ENCODE assay signal across 27 cellular contexts in genomic region chr5:172497591-172498255, GRCh38. TPM values are rescaled to one million over a fixed set of nuclear protein-coding genes. Genes with fewer than 3 reads are reported as not detected.
A peak's percentile ranks its signal among the peaks of the same experiment; 100 is the strongest.
DNase-seq lines count a peak whose midpoint lies in the region; ATAC-seq and TF ChIP-seq lines count a peak whose summit lies in the region.
"Had no signal": no experiment of that assay in that cellular context is flagged by ENCODE, and none has a peak within 500 bp of the region (broad histone marks: within the 10 kb centered on the region; RNA-seq: fewer than 3 reads in every experiment).

No MANE protein-coding gene starts in this region.

- H3K9me3 ChIP-seq in lung (ENCODE audit: control insufficient read depth in 2 of 2, insufficient read depth in 1 of 2, low read length in 1 of 2) (peaks cover 0 to 5% of the 10 kb centered on the region in 2 donors), suprapubic skin (no peaks in the 10 kb centered on the region)
- H3K9me3 ChIP-seq: A549, Caco-2, mucosa of descending colon, psoas muscle, SK-N-SH, uterus had no signal

- H3K36me3 ChIP-seq in lung (ENCODE audit: control insufficient read depth in 2 of 2, insufficient read depth in 2 of 2, low read length in 2 of 2) (no peaks in the 10 kb centered on the region), suprapubic skin (no peaks in the 10 kb centered on the region)
- H3K36me3 ChIP-seq: uterus had no signal

- H3K4me1 ChIP-seq in lung (ENCODE audit: control insufficient read depth in 2 of 2, insufficient read depth in 2 of 2, low read length in 2 of 2) (peaks cover 0 to 8% of the 10 kb centered on the region in 2 donors), suprapubic skin (peaks cover 8% of the 10 kb centered on the region)
- H3K4me1 ChIP-seq: A549, Caco-2, psoas muscle had no signal

- H3K4me3 ChIP-seq in lung (no peak overlapping the region), suprapubic skin (no peak overlapping the region)
- H3K4me3 ChIP-seq: A549, hepatocyte, mucosa of descending colon, psoas muscle, skin epidermis, uterus had no signal

- CTCF ChIA-PET in WTC11 (lab: Charles Lee): no interaction called here

- ATAC-seq in central memory CD8-positive, alpha-beta T cell (replicated peaks; ENCODE audit: extremely low read depth, poor library complexity, severe bottlenecking): no peak
- no peak for ATAC-seq in lung (ENCODE audit: insufficient read depth, low FRiP score)
- ATAC-seq in WTC11: no peak
- ATAC-seq: activated CD4-positive, alpha-beta T cell treated with anti-CD3 and anti-CD28 coated beads for 36 hours; T-helper 17 cell had no signal

- peak; percentile 33 for DNase-seq in activated effector memory CD4-positive, alpha-beta T cell treated with anti-CD3 and anti-CD28 coated beads, Interleukin-2, amount 50 U/mL, for 16 hours
- DNase-seq in activated effector memory CD4-positive, alpha-beta T cell treated with Interleukin-2 at 50 U/mL for 16 hours: no peak
- peak; percentile 1 to 4 for DNase-seq in central memory CD8-positive, alpha-beta T cell (ENCODE audit: low spot score in 2 of 2)
- DNase-seq in lung (ENCODE audit: low spot score): peak; percentile 17
- peak; percentile 53 to 54 for DNase-seq in suprapubic skin (ENCODE audit: low spot score in 2 of 2)
- DNase-seq in amygdala (lab: John Stamatoyannopoulos, UW): no peak
- DNase-seq in WTC11 (ENCODE audit: low spot score): no peak
- no peak for DNase-seq in NCI-H82 treated with DMSO at 0.1 percent for 48 hours (lab: John Stamatoyannopoulos, UW; ENCODE audit: unreplicated experiment)
- DNase-seq: activated CD4-positive, alpha-beta T cell treated with anti-CD3 and anti-CD28 coated beads for 36 hours; activated naive CD8-positive, alpha-beta T cell treated with anti-CD3 and anti-CD28 coated beads for 36 hours; Caco-2; DMS79 treated with DMSO at 0.1 percent for 48 hours; effector CD8-positive, alpha-beta T cell; foreskin melanocyte; mucosa of descending colon; NCI-H1436; nephron progenitor cell; stimulated activated CD4-positive, alpha-beta T cell treated with anti-CD3 and anti-CD28 coated beads, Interleukin-2, amount 100 ng/mL, for 24 hours; T-helper 17 cell had no signal

- no peak for TF ChIP-seq EP300 in suprapubic skin (IDR thresholded peaks at IDR 0.05)

- peaks cover 56% of the 10 kb centered on the region for H3K27me3 Mint-ChIP-seq in central memory CD8-positive, alpha-beta T cell
- peaks cover 28% of the 10 kb centered on the region for H3K27me3 Mint-ChIP-seq in WTC11 (ENCODE audit: low read depth)
- H3K27me3 Mint-ChIP-seq: activated CD4-positive, alpha-beta T cell treated with anti-CD3 and anti-CD28 coated beads for 36 hours; activated naive CD8-positive, alpha-beta T cell treated with anti-CD3 and anti-CD28 coated beads for 36 hours had no signal

- peak overlapping the region in 1 of 2 donors; percentile 12 for H3K27ac ChIP-seq in lung (ENCODE audit: low read depth in 1 of 2, low read length in 1 of 2)
- H3K27ac ChIP-seq in suprapubic skin: no peak overlapping the region
- H3K27ac ChIP-seq: A549, hepatocyte, KMS-11 had no signal

- H3K4me3 Mint-ChIP-seq in central memory CD8-positive, alpha-beta T cell: no peak overlapping the region
- no peak overlapping the region for H3K4me3 Mint-ChIP-seq in WTC11
- H3K4me3 Mint-ChIP-seq: activated CD4-positive, alpha-beta T cell treated with anti-CD3 and anti-CD28 coated beads for 36 hours; activated naive CD8-positive, alpha-beta T cell treated with anti-CD3 and anti-CD28 coated beads for 36 hours; nephron progenitor cell; T-helper 17 cell had no signal

- no peak for TF ChIP-seq CTCF in lung (IDR thresholded peaks at IDR 0.05; ENCODE audit: control extremely low read depth, extremely low read depth)
- no peak for TF ChIP-seq CTCF in suprapubic skin (IDR thresholded peaks at IDR 0.05)
- no peak for TF ChIP-seq CTCF in WTC11 (IDR thresholded peaks at IDR 0.05)

- H3K27ac Mint-ChIP-seq in central memory CD8-positive, alpha-beta T cell (ENCODE audit: low read depth): no peak overlapping the region
- no peak overlapping the region for H3K27ac Mint-ChIP-seq in WTC11
- H3K27ac Mint-ChIP-seq: activated CD4-positive, alpha-beta T cell treated with anti-CD3 and anti-CD28 coated beads for 36 hours; activated naive CD8-positive, alpha-beta T cell treated with anti-CD3 and anti-CD28 coated beads for 36 hours; activated T-helper 2 cell treated with anti-CD3 and anti-CD28 coated beads, Interferon-gamma antibody, Interleukin-2, Interleukin-4, amounts not matched to agents 10 μg/mL and 5 μg/mL and 100 μg/mL, durations not matched to agents 14 hours and 24 hours and 36 hours; T-helper 17 cell had no signal

- no peaks in the 10 kb centered on the region for H3K4me1 Mint-ChIP-seq in central memory CD8-positive, alpha-beta T cell
- no peaks in the 10 kb centered on the region for H3K4me1 Mint-ChIP-seq in WTC11
- H3K4me1 Mint-ChIP-seq: activated CD4-positive, alpha-beta T cell treated with anti-CD3 and anti-CD28 coated beads for 36 hours; activated naive CD8-positive, alpha-beta T cell treated with anti-CD3 and anti-CD28 coated beads for 36 hours; T-helper 17 cell had no signal

- no peak for TF ChIP-seq POLR2A in suprapubic skin (IDR thresholded peaks at IDR 0.05)

- H3K27me3 ChIP-seq in lung (ENCODE audit: control insufficient read depth, insufficient read depth): no peaks in the 10 kb centered on the region
- H3K27me3 ChIP-seq in suprapubic skin: no peaks in the 10 kb centered on the region
- H3K27me3 ChIP-seq: hepatocyte, uterus had no signal

- 92 to 95% methylated on average over 14 of the region's 14 CpGs for WGBS in lung, 2 donors
- WGBS in suprapubic skin: 89% methylated on average over 14 of the region's 14 CpGs

- H3K9me3 Mint-ChIP-seq in central memory CD8-positive, alpha-beta T cell: no peaks in the 10 kb centered on the region
- no peaks in the 10 kb centered on the region for H3K9me3 Mint-ChIP-seq in WTC11
- H3K9me3 Mint-ChIP-seq: activated T-helper 2 cell treated with anti-CD3 and anti-CD28 coated beads, Interferon-gamma antibody, Interleukin-2, Interleukin-4, amounts not matched to agents 10 μg/mL and 5 μg/mL and 100 μg/mL, durations not matched to agents 14 hours and 24 hours and 36 hours had no signal

- POLR2A ChIA-PET in WTC11 (lab: Charles Lee): no interaction called here

- no peaks in the 10 kb centered on the region for H3K36me3 Mint-ChIP-seq in central memory CD8-positive, alpha-beta T cell (ENCODE audit: insufficient read depth)
- H3K36me3 Mint-ChIP-seq in WTC11: no peaks in the 10 kb centered on the region
- H3K36me3 Mint-ChIP-seq: activated naive CD8-positive, alpha-beta T cell treated with anti-CD3 and anti-CD28 coated beads for 36 hours had no signal

TF ChIP-seq in WTC11, 78 proteins besides CTCF, POLR2A, EP300 and RAD21 (continues in another document):
- no peak for TF ChIP-seq MYBL2 (CRISPR knock-in tag; IDR thresholded peaks at IDR 0.05)
- TF ChIP-seq, protein P1, sequence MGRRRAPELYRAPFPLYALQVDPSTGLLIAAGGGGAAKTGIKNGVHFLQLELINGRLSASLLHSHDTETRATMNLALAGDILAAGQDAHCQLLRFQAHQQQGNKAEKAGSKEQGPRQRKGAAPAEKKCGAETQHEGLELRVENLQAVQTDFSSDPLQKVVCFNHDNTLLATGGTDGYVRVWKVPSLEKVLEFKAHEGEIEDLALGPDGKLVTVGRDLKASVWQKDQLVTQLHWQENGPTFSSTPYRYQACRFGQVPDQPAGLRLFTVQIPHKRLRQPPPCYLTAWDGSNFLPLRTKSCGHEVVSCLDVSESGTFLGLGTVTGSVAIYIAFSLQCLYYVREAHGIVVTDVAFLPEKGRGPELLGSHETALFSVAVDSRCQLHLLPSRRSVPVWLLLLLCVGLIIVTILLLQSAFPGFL (CRISPR knock-in tag; IDR thresholded peaks at IDR 0.05; ENCODE audit: borderline replicate concordance): no peak
- no peak for TF ChIP-seq AFF4 (CRISPR knock-in tag; IDR thresholded peaks at IDR 0.05; ENCODE audit: borderline replicate concordance)
- TF ChIP-seq ELF4 (CRISPR knock-in tag; IDR thresholded peaks at IDR 0.05; ENCODE audit: low read depth): no peak
- TF ChIP-seq CDX4 (CRISPR knock-in tag; IDR thresholded peaks at IDR 0.05; ENCODE audit: borderline replicate concordance): no peak

RNA-seq across cellular contexts. Expression of gene SH3PXD2B, which starts 43.4 kb away (rescaled TPM):
- 10 to 100 TPM; 13.0 to 56.0 TPM for total RNA-seq in lung
- 10 to 100 TPM in 1 of 2 donors, 1 to 10 TPM in 1; 8.0 to 29.7 TPM for polyA plus RNA-seq in lung
- 10 to 100 TPM; 29.1 to 42.1 (median 31.3) TPM for total RNA-seq in suprapubic skin
- total RNA-seq in WTC11 (2021): 52.2 to 64.1 TPM (median 57.4 TPM) in 3 replicates

Comparison
In these comparisons a context has a peak if more than half of its experiments do, and no peak if none do; other contexts are left out.
1. DNase-seq: peak in activated effector memory CD4-positive, alpha-beta T cell treated with anti-CD3 and anti-CD28 coated beads, Interleukin-2, amount 50 U/mL, for 16 hours (single experiment), central memory CD8-positive, alpha-beta T cell (2 of 2), lung (single experiment) and suprapubic skin (2 of 2); none in activated effector memory CD4-positive, alpha-beta T cell treated with Interleukin-2 at 50 U/mL for 16 hours (single experiment), amygdala (0 of 56), WTC11 (single experiment) and NCI-H82 treated with DMSO at 0.1 percent for 48 hours (single experiment).